ENCODE assay signal across 11 cellular contexts in genomic region chr16:535446-536405, GRCh38. TPM values are rescaled to one million over a fixed set of nuclear protein-coding genes. Genes with fewer than 3 reads are reported as not detected.
A peak's percentile ranks its signal among the peaks of the same experiment; 100 is the strongest.
DNase-seq lines count a peak whose midpoint lies in the region; ATAC-seq and TF ChIP-seq lines count a peak whose summit lies in the region.
"Had no signal": no experiment of that assay in that cellular context is flagged by ENCODE, and none has a peak within 500 bp of the region (broad histone marks: within the 10 kb centered on the region; RNA-seq: fewer than 3 reads in every experiment).

No MANE protein-coding gene starts in this region.

- no peaks in the 10 kb centered on the region for H3K36me3 Mint-ChIP-seq in neural progenitor cell

- H3K79me2 ChIP-seq in neural progenitor cell (ENCODE audit: low read depth), result peaks cover 53% of the 10 kb centered on the region

- peak; percentile 19 for DNase-seq in SIG-M5 treated with dmso at 0.1 percent for 504 hours (lab: John Stamatoyannopoulos, UW; ENCODE audit: unreplicated experiment)
- DNase-seq in SIG-M5 (lab: John Stamatoyannopoulos, UW), result no peak
- peak in 2 of 3 donors; percentile 90 to 94 for DNase-seq in Peyer's patch
- DNase-seq in fibroblast of the aortic adventitia (ENCODE audit: low read depth), result peak; percentile 70
- DNase-seq in neural progenitor cell (ENCODE audit: low spot score), result no peak
- DNase-seq: activated CD4-positive, alpha-beta T cell treated with anti-CD3 and anti-CD28 coated beads for 48 hours; NCI-H2081 treated with DMSO at 0.1 percent for 48 hours had no signal

- peaks cover 5% of the 10 kb centered on the region for H3F3A ChIP-seq in neural progenitor cell (ENCODE audit: low read depth)

- peaks cover 0 to 30% (median 0%) of the 10 kb centered on the region in 4 donors for H3K4me1 ChIP-seq in Peyer's patch
- H3K4me1 ChIP-seq in skeletal muscle tissue (ENCODE audit: control insufficient read depth in 3 of 3, insufficient read depth in 3 of 3, low read length in 3 of 3), result peaks cover 34 to 45% (median 39%) of the 10 kb centered on the region in 3 donors
- H3K4me1 ChIP-seq in neural progenitor cell, result no peaks in the 10 kb centered on the region

- H3K9ac ChIP-seq in skeletal muscle tissue (ENCODE audit: low read depth in 1 of 3, low read length in 3 of 3) (peak overlapping the region; percentile 40 to 76 (median 73)), neural progenitor cell (no peak overlapping the region)

- H3K9me3 Mint-ChIP-seq in neural progenitor cell, result no peaks in the 10 kb centered on the region

- no peak overlapping the region for H3K27ac Mint-ChIP-seq in neural progenitor cell

- no peaks in the 10 kb centered on the region for H3K27me3 ChIP-seq in Peyer's patch
- no peaks in the 10 kb centered on the region for H3K27me3 ChIP-seq in skeletal muscle tissue (ENCODE audit: control insufficient read depth in 3 of 3, insufficient read depth in 3 of 3, low read length in 3 of 3)
- H3K27me3 ChIP-seq in neural progenitor cell, result no peaks in the 10 kb centered on the region

- peak in 1 of 2 donors; percentile 74 for TF ChIP-seq POLR2A in Peyer's patch (IDR thresholded peaks at IDR 0.05)

- H3K9me3 ChIP-seq in Peyer's patch (no peaks in the 10 kb centered on the region), skeletal muscle tissue (ENCODE audit: control insufficient read depth in 3 of 3, low read length in 3 of 3) (no peaks in the 10 kb centered on the region), neural progenitor cell (ENCODE audit: low read depth) (no peaks in the 10 kb centered on the region)

- no peak for ATAC-seq in GM21447 (IDR thresholded peaks at IDR 0.05; ENCODE audit: unreplicated experiment)
- no peak for ATAC-seq in HG03045 (IDR thresholded peaks at IDR 0.05; ENCODE audit: unreplicated experiment)

- H3K4me3 Mint-ChIP-seq in neural progenitor cell, result no peak overlapping the region

- no peak overlapping the region for H2AFZ ChIP-seq in neural progenitor cell (replicated peaks)

- TF ChIP-seq CTCF in Peyer's patch (IDR thresholded peaks at IDR 0.05) (peak in 1 of 6 experiments; percentile 38), fibroblast of the aortic adventitia (IDR thresholded peaks at IDR 0.05; ENCODE audit: insufficient read depth, low read length) (no peak), neural progenitor cell (IDR thresholded peaks at IDR 0.05) (no peak)

- no peaks in the 10 kb centered on the region for H3K4me1 Mint-ChIP-seq in neural progenitor cell

- H3K27ac ChIP-seq in Peyer's patch, result peak overlapping the region in 3 of 4 donors; percentile 84 to 98 (median 92)
- H3K27ac ChIP-seq in skeletal muscle tissue (ENCODE audit: low read depth, low read length), result peak overlapping the region; percentile 95
- no peak overlapping the region for H3K27ac ChIP-seq in neural progenitor cell

- H3K4me2 ChIP-seq in neural progenitor cell, result no peak overlapping the region

- no peaks in the 10 kb centered on the region for H3K27me3 Mint-ChIP-seq in neural progenitor cell (ENCODE audit: insufficient read depth, low read depth)

- H3K4me3 ChIP-seq in Peyer's patch (peak overlapping the region in 2 of 4 donors; percentile 48 to 63), fibroblast of the aortic adventitia (ENCODE audit: low read depth, low read length) (no peak overlapping the region), skeletal muscle tissue (ENCODE audit: low read length in 3 of 3) (peak overlapping the region in 2 of 3 donors; percentile 29 to 65), neural progenitor cell (no peak overlapping the region)

- H3K36me3 ChIP-seq in Peyer's patch, result peaks cover 0 to 48% (median 0%) of the 10 kb centered on the region in 3 donors
- peaks cover 1 to 10% (median 3%) of the 10 kb centered on the region in 3 donors for H3K36me3 ChIP-seq in skeletal muscle tissue (ENCODE audit: control insufficient read depth in 3 of 3, insufficient read depth in 3 of 3, low read length in 3 of 3)
- no peaks in the 10 kb centered on the region for H3K36me3 ChIP-seq in neural progenitor cell

- peaks cover 65% of the 10 kb centered on the region for H4K20me1 ChIP-seq in neural progenitor cell (ENCODE audit: low read depth)

RNA-seq across cellular contexts. Expression of gene CAPN15, which starts 8.2 kb away (rescaled TPM):
- total RNA-seq in Peyer's patch (100 to 1,000 TPM in 3 of 4 donors, 10 to 100 TPM in 1; 50.3 to 249 (median 167) TPM), fibroblast of the aortic adventitia (ENCODE audit: low replicate concordance) (31.6 and 43.9 TPM in 2 replicates), skeletal muscle tissue (9.9 TPM), neural progenitor cell (ENCODE audit: low replicate concordance) (6.8 and 41.0 TPM in 2 replicates)

RNA-seq across cellular contexts. Expression of gene PRR35, which starts 24.5 kb away (rescaled TPM):
- total RNA-seq in Peyer's patch (not detected), fibroblast of the aortic adventitia (ENCODE audit: low replicate concordance) (not detected in 2 replicates), skeletal muscle tissue (not detected), neural progenitor cell (ENCODE audit: low replicate concordance) (not detected in 2 replicates)
- total RNA-seq: dermis microvascular lymphatic vessel endothelial cell had no signal

RNA-seq across cellular contexts. Expression of gene NHLRC4, which starts 31.1 kb away (rescaled TPM):
- total RNA-seq in Peyer's patch, result 10 to 100 TPM in 1 of 4 donors, 1 to 10 TPM in 3; 1.2 to 17.3 (median 1.5) TPM
- total RNA-seq in fibroblast of the aortic adventitia (ENCODE audit: low replicate concordance), result 2.0 and 2.5 TPM in 2 replicates
- total RNA-seq in skeletal muscle tissue, result 1.6 TPM
- total RNA-seq in neural progenitor cell (ENCODE audit: low replicate concordance), result 0.28 TPM in 1 of 2 replicates, not detected in the other

RNA-seq across cellular contexts. Expression of gene PIGQ, which starts 34.0 kb away (rescaled TPM):
- 10 to 100 TPM; 33.1 to 65.6 (median 55.2) TPM for total RNA-seq in Peyer's patch
- total RNA-seq in fibroblast of the aortic adventitia (ENCODE audit: low replicate concordance), result 20.7 and 29.1 TPM in 2 replicates
- total RNA-seq in skeletal muscle tissue, result 11.0 TPM
- 16.1 and 60.7 TPM in 2 replicates for total RNA-seq in neural progenitor cell (ENCODE audit: low replicate concordance)

RNA-seq across cellular contexts. Expression of gene RAB40C, which starts 54.1 kb away (rescaled TPM):
- total RNA-seq in Peyer's patch (10 to 100 TPM; 27.2 to 83.6 (median 62.7) TPM), fibroblast of the aortic adventitia (ENCODE audit: low replicate concordance) (12.0 and 14.6 TPM in 2 replicates), skeletal muscle tissue (5.7 TPM), neural progenitor cell (ENCODE audit: low replicate concordance) (6.0 and 30.0 TPM in 2 replicates)

Comparison
In these comparisons a context has a peak if more than half of its experiments do, and no peak if none do; other contexts are left out.
1. DNase-seq: peak in SIG-M5 treated with dmso at 0.1 percent for 504 hours (single experiment), Peyer's patch (2 of 3) and fibroblast of the aortic adventitia (single experiment); none in SIG-M5 (single experiment) and neural progenitor cell (single experiment).
2. H3K4me3 ChIP-seq: peak in skeletal muscle tissue (2 of 3); none in fibroblast of the aortic adventitia (single experiment) and neural progenitor cell (single experiment).